1 cellular context compared by ENCODE assay signal in genomic region chr1:234985531-234986294, GRCh38.
TF ChIP-seq lines count a peak whose summit lies in the region.

No MANE protein-coding gene starts in this region.

TF ChIP-seq in HepG2, 621 proteins besides CTCF, POLR2A, EP300 and RAD21 (continued from another document):
- no peak for TF ChIP-seq GLI4 (CRISPR knock-in tag; IDR thresholded peaks at IDR 0.05; ENCODE audit: borderline replicate concordance)
- no peak for TF ChIP-seq ATF1 (CRISPR knock-in tag; IDR thresholded peaks at IDR 0.05)
- no peak for TF ChIP-seq ARNT (IDR thresholded peaks at IDR 0.05)
- no peak for TF ChIP-seq ZNF383 (CRISPR knock-in tag; IDR thresholded peaks at IDR 0.05; ENCODE audit: borderline replicate concordance)
- no peak for TF ChIP-seq HIC2 (CRISPR knock-in tag; IDR thresholded peaks at IDR 0.05; ENCODE audit: low read depth)
- TF ChIP-seq SRF (IDR thresholded peaks at IDR 0.05; ENCODE audit: low read depth, low read length): no peak
- peak; percentile 47; the same call in 1 of the 2 replicates for TF ChIP-seq ZNF770 (CRISPR knock-in tag; IDR thresholded peaks at IDR 0.05)
- no peak for TF ChIP-seq HMGXB3 (CRISPR knock-in tag; IDR thresholded peaks at IDR 0.05; ENCODE audit: borderline replicate concordance)
- TF ChIP-seq ZNF263 (CRISPR knock-in tag; IDR thresholded peaks at IDR 0.05): no peak
- TF ChIP-seq ZNF790 (CRISPR knock-in tag; IDR thresholded peaks at IDR 0.05; ENCODE audit: borderline replicate concordance): no peak
- TF ChIP-seq ONECUT2 (CRISPR knock-in tag; IDR thresholded peaks at IDR 0.05): no peak
- TF ChIP-seq PHF8 (CRISPR knock-in tag; IDR thresholded peaks at IDR 0.05): no peak
- peak; percentile 65; the same call in 1 of the 2 replicates for TF ChIP-seq ZNF460 (CRISPR knock-in tag; IDR thresholded peaks at IDR 0.05; ENCODE audit: borderline replicate concordance)
- no peak for TF ChIP-seq RBFOX2 (IDR thresholded peaks at IDR 0.05; ENCODE audit: low read depth, low read length)
- TF ChIP-seq U2AF1 (optimal IDR thresholded peaks at IDR 0.05; ENCODE audit: low read depth, low read length): no peak
- TF ChIP-seq ZNF652 (CRISPR knock-in tag; IDR thresholded peaks at IDR 0.05; ENCODE audit: borderline replicate concordance, low read depth): no peak
- no peak for TF ChIP-seq HBP1 (CRISPR knock-in tag; IDR thresholded peaks at IDR 0.05; ENCODE audit: low read depth)
- TF ChIP-seq ZBTB14 (CRISPR knock-in tag; IDR thresholded peaks at IDR 0.05): no peak
- no peak for TF ChIP-seq NFIC (IDR thresholded peaks at IDR 0.05; ENCODE audit: low read length)
- 0 out of 2 replicates have a peak, but pooled peaks have one; percentile 34 for TF ChIP-seq BORCS8-MEF2B (CRISPR knock-in tag; IDR thresholded peaks at IDR 0.05)
- no peak for TF ChIP-seq SP1 (IDR thresholded peaks at IDR 0.05)
- TF ChIP-seq SP1 (CRISPR knock-in tag; IDR thresholded peaks at IDR 0.05): no peak
- TF ChIP-seq ARID2 (CRISPR knock-in tag; IDR thresholded peaks at IDR 0.05; ENCODE audit: borderline replicate concordance): no peak
- TF ChIP-seq NFE2 (CRISPR knock-in tag; IDR thresholded peaks at IDR 0.05): no peak
- no peak for TF ChIP-seq ZNF777 (CRISPR knock-in tag; IDR thresholded peaks at IDR 0.05)
- no peak for TF ChIP-seq ZNF253 (CRISPR knock-in tag; IDR thresholded peaks at IDR 0.05; ENCODE audit: borderline replicate concordance)
- TF ChIP-seq ZFP41 (CRISPR knock-in tag; IDR thresholded peaks at IDR 0.05; ENCODE audit: borderline replicate concordance): no peak
- TF ChIP-seq ZNF432 (CRISPR knock-in tag; IDR thresholded peaks at IDR 0.05; ENCODE audit: borderline replicate concordance): no peak
- TF ChIP-seq ZNF225 (CRISPR knock-in tag; IDR thresholded peaks at IDR 0.05): no peak
- no peak for TF ChIP-seq SATB2 (CRISPR knock-in tag; IDR thresholded peaks at IDR 0.05)
- no peak for TF ChIP-seq ZNF766 (CRISPR knock-in tag; IDR thresholded peaks at IDR 0.05; ENCODE audit: borderline replicate concordance)
- no peak for TF ChIP-seq HNRNPK (IDR thresholded peaks at IDR 0.05; ENCODE audit: low read depth, low read length, poor library complexity, severe bottlenecking)
- no peak for TF ChIP-seq HMG20B (CRISPR knock-in tag; conservative IDR thresholded peaks at IDR 0.05)
- TF ChIP-seq SPEN (CRISPR knock-in tag; IDR thresholded peaks at IDR 0.05; ENCODE audit: low read depth): 0 out of 2 replicates have a peak, but pooled peaks have one; percentile 23
- TF ChIP-seq SNAI1 (CRISPR knock-in tag; IDR thresholded peaks at IDR 0.05; ENCODE audit: borderline replicate concordance): no peak
